ENCODE assay signal across 2 cellular contexts in the genomic region with DNA sequence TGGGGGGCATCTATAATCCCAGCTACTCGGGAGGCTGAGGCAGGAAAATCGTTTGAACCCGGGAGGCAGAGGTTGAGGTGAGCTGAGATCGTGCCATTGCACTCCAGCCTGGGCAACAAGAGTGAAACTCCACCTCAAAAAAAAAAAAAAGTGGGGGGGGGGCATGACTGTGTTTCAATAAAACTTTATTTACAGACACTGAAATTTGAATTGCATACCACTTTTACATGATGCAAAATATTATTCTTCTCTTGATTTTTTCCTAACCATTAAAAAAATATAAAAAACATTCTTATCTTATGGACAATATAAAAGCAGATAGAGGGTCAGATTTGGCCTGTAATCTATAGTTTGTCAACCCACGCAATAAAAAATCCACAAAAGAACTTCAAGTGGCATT.
TF ChIP-seq lines count a peak whose summit lies in the region.
"Not testable (repeated sequence)": the region's sequence is repeated elsewhere in the genome, so short reads cannot be mapped to it uniquely, and the experiment has no call there.

No MANE protein-coding gene starts in this region.

TF ChIP-seq in GM12878, 131 proteins besides CTCF, POLR2A, EP300 and RAD21:
- TF ChIP-seq, protein P1, sequence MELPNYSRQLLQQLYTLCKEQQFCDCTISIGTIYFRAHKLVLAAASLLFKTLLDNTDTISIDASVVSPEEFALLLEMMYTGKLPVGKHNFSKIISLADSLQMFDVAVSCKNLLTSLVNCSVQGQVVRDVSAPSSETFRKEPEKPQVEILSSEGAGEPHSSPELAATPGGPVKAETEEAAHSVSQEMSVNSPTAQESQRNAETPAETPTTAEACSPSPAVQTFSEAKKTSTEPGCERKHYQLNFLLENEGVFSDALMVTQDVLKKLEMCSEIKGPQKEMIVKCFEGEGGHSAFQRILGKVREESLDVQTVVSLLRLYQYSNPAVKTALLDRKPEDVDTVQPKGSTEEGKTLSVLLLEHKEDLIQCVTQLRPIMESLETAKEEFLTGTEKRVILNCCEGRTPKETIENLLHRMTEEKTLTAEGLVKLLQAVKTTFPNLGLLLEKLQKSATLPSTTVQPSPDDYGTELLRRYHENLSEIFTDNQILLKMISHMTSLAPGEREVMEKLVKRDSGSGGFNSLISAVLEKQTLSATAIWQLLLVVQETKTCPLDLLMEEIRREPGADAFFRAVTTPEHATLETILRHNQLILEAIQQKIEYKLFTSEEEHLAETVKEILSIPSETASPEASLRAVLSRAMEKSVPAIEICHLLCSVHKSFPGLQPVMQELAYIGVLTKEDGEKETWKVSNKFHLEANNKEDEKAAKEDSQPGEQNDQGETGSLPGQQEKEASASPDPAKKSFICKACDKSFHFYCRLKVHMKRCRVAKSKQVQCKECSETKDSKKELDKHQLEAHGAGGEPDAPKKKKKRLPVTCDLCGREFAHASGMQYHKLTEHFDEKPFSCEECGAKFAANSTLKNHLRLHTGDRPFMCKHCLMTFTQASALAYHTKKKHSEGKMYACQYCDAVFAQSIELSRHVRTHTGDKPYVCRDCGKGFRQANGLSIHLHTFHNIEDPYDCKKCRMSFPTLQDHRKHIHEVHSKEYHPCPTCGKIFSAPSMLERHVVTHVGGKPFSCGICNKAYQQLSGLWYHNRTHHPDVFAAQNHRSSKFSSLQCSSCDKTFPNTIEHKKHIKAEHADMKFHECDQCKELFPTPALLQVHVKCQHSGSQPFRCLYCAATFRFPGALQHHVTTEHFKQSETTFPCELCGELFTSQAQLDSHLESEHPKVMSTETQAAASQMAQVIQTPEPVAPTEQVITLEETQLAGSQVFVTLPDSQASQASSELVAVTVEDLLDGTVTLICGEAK (IDR thresholded peaks at IDR 0.05; ENCODE audit: borderline replicate concordance): peak; percentile 45; the same call in 1 of the 2 replicates

TF ChIP-seq in K562, 482 proteins besides CTCF, POLR2A, EP300 and RAD21 (continued from another document):
- TF ChIP-seq, protein P1 (IDR thresholded peaks at IDR 0.05): peak; percentile 90
- TF ChIP-seq, protein P1 (CRISPR knock-in tag; IDR thresholded peaks at IDR 0.05): not testable (repeated sequence)
